ENCODE assay signal across 16 cellular contexts in genomic region chr14:68512088-68512487, GRCh38.
DNase-seq lines count a peak whose midpoint lies in the region; ATAC-seq and TF ChIP-seq lines count a peak whose summit lies in the region.
"Had no signal": no experiment of that assay in that cellular context is flagged by ENCODE, and none has a peak within 500 bp of the region (broad histone marks: within the 10 kb centered on the region; RNA-seq: fewer than 3 reads in every experiment).

No MANE protein-coding gene starts in this region.

- H3K27me3 ChIP-seq in AG04450 (ENCODE audit: control insufficient read depth, insufficient read depth, low read length) (no peaks in the 10 kb centered on the region), RWPE2 (ENCODE audit: insufficient read depth, poor library complexity, severe bottlenecking) (no peaks in the 10 kb centered on the region), osteoblast (ENCODE audit: insufficient read depth, low read length) (no peaks in the 10 kb centered on the region)
- H3K27me3 ChIP-seq: gastrocnemius medialis had no signal

- no peaks in the 10 kb centered on the region for H3K36me3 ChIP-seq in RWPE2 (ENCODE audit: low read depth)
- H3K36me3 ChIP-seq in osteoblast (ENCODE audit: insufficient read depth, low read length) = no peaks in the 10 kb centered on the region
- H3K36me3 ChIP-seq: gastrocnemius medialis had no signal

- ATAC-seq in RWPE2 (ENCODE audit: low read depth) (no peak), GM18867 (IDR thresholded peaks at IDR 0.05; ENCODE audit: unreplicated experiment) (no peak), GM18861 (IDR thresholded peaks at IDR 0.05; ENCODE audit: unreplicated experiment) (no peak)
- ATAC-seq in activated CD4-positive, alpha-beta T cell treated with anti-CD3 and anti-CD28 coated beads for 36 hours = no peak
- ATAC-seq: gastrocnemius medialis, PC-3 had no signal

- H3K4me1 ChIP-seq in RWPE2 (ENCODE audit: insufficient read depth, poor library complexity, severe bottlenecking) (peaks cover 30% of the 10 kb centered on the region), osteoblast (ENCODE audit: insufficient read depth, low read length) (peaks cover 13% of the 10 kb centered on the region)

- intact Hi-C loops in activated CD4-positive, alpha-beta T cell treated with anti-CD3 and anti-CD28 coated beads for 36 hours (cut with DNase I, micrococcal nuclease) = no loop called here

- TF ChIP-seq CTCF in AG04450 (IDR thresholded peaks at IDR 0.05; ENCODE audit: low read depth, low read length) = no peak
- no peak for TF ChIP-seq CTCF in RWPE2 (IDR thresholded peaks at IDR 0.05; ENCODE audit: poor library complexity, severe bottlenecking)
- TF ChIP-seq CTCF in fibroblast of the aortic adventitia (IDR thresholded peaks at IDR 0.05; ENCODE audit: insufficient read depth, low read length) = no peak
- TF ChIP-seq CTCF in osteoblast (IDR thresholded peaks at IDR 0.05; ENCODE audit: extremely low read depth, low read depth, low read length) = no peak

- CTCF ChIA-PET in AG04450 (lab: Charles Lee) = no interaction called here
- CTCF ChIA-PET in activated CD4-positive, alpha-beta T cell treated with anti-CD3 and anti-CD28 coated beads for 36 hours (lab: Charles Lee) = interaction anchor here (0.6 kb wide), 1 partner anchor 146 kb away, joined by 4 read pairs; no protein-coding TSS in a partner anchor

- H3K4me3 Mint-ChIP-seq in activated CD4-positive, alpha-beta T cell treated with anti-CD3 and anti-CD28 coated beads for 36 hours = no peak overlapping the region
- H3K4me3 Mint-ChIP-seq: memory B cell had no signal

- H3K27ac Mint-ChIP-seq in activated CD4-positive, alpha-beta T cell treated with anti-CD3 and anti-CD28 coated beads for 36 hours = no peak overlapping the region

- H3K9me3 Mint-ChIP-seq in activated CD4-positive, alpha-beta T cell treated with anti-CD3 and anti-CD28 coated beads for 36 hours (ENCODE audit: low read depth) = no peaks in the 10 kb centered on the region
- H3K9me3 Mint-ChIP-seq: memory B cell had no signal

- no peak overlapping the region for H3K27ac ChIP-seq in AG04450 (ENCODE audit: low read depth, low read length)
- H3K27ac ChIP-seq in RWPE2 (ENCODE audit: poor library complexity, severe bottlenecking) = peak overlapping the region; percentile 82
- H3K27ac ChIP-seq in osteoblast (ENCODE audit: low read depth, low read length) = no peak overlapping the region
- H3K27ac ChIP-seq: parathyroid adenoma, VCaP had no signal

- no peaks in the 10 kb centered on the region for H3K9me3 ChIP-seq in AG04450 (ENCODE audit: control insufficient read depth, insufficient read depth, low read length)
- no peaks in the 10 kb centered on the region for H3K9me3 ChIP-seq in RWPE2 (ENCODE audit: severe bottlenecking)
- H3K9me3 ChIP-seq in osteoblast (ENCODE audit: low read depth, low read length) = no peaks in the 10 kb centered on the region
- H3K9me3 ChIP-seq: Caco-2, gastrocnemius medialis had no signal

- H3K27me3 Mint-ChIP-seq in activated CD4-positive, alpha-beta T cell treated with anti-CD3 and anti-CD28 coated beads for 36 hours = no peaks in the 10 kb centered on the region
- H3K27me3 Mint-ChIP-seq: memory B cell had no signal

- peaks cover 28% of the 10 kb centered on the region for H3K4me1 Mint-ChIP-seq in activated CD4-positive, alpha-beta T cell treated with anti-CD3 and anti-CD28 coated beads for 36 hours

- DNase-seq in AG04450 (ENCODE audit: low read depth, low spot score) (peak; percentile 61), RWPE2 (ENCODE audit: low spot score) (no peak), fibroblast of the aortic adventitia (ENCODE audit: low read depth) (peak; percentile 86), osteoblast (ENCODE audit: insufficient read length, low spot score, missing footprints) (peak; percentile 53), NCI-H146 (lab: John Stamatoyannopoulos, UW) (no peak)
- DNase-seq in activated CD4-positive, alpha-beta T cell treated with anti-CD3 and anti-CD28 coated beads for 36 hours = no peak
- DNase-seq: activated effector memory CD4-positive, alpha-beta T cell treated with anti-CD3 and anti-CD28 coated beads, Interleukin-2, amount 50 U/mL, for 16 hours; Caco-2; gastrocnemius medialis; KBM-7; PC-3 had no signal

- H3K36me3 Mint-ChIP-seq in activated CD4-positive, alpha-beta T cell treated with anti-CD3 and anti-CD28 coated beads for 36 hours (ENCODE audit: low read depth) = no peaks in the 10 kb centered on the region
- H3K36me3 Mint-ChIP-seq: memory B cell had no signal

- POLR2A ChIA-PET in AG04450 (lab: Yijun Ruan, JAX) = no interaction called here
- POLR2A ChIA-PET in activated CD4-positive, alpha-beta T cell treated with anti-CD3 and anti-CD28 coated beads for 36 hours (lab: Charles Lee) = no interaction called here

- H2AFZ ChIP-seq in osteoblast (ENCODE audit: low read length) = no peak overlapping the region
- H2AFZ ChIP-seq: parathyroid adenoma had no signal

- H3K4me2 ChIP-seq in osteoblast (ENCODE audit: insufficient read depth, low read length) = no peak overlapping the region

- no peaks in the 10 kb centered on the region for H3K79me2 ChIP-seq in osteoblast (ENCODE audit: insufficient read depth, low read length)
- H3K79me2 ChIP-seq: parathyroid adenoma had no signal

- no peaks in the 10 kb centered on the region for H4K20me1 ChIP-seq in osteoblast (ENCODE audit: insufficient read depth, low read length)

- H3K4me3 ChIP-seq in AG04450 (ENCODE audit: low read depth, low read length) = no peak overlapping the region
- H3K4me3 ChIP-seq in RWPE2 (ENCODE audit: severe bottlenecking) = no peak overlapping the region
- H3K4me3 ChIP-seq in fibroblast of the aortic adventitia (ENCODE audit: low read depth, low read length) = no peak overlapping the region
- H3K4me3 ChIP-seq in osteoblast (ENCODE audit: insufficient read depth, low read length) = no peak overlapping the region
- H3K4me3 ChIP-seq: gastrocnemius medialis had no signal

Comparison
In these comparisons a context has a peak if more than half of its experiments do, and no peak if none do; other contexts are left out.
1. DNase-seq: peak in AG04450 (single experiment), fibroblast of the aortic adventitia (single experiment) and osteoblast (single experiment); none in RWPE2 (single experiment), activated CD4-positive, alpha-beta T cell treated with anti-CD3 and anti-CD28 coated beads for 36 hours (single experiment) and NCI-H146 (single experiment).